ENCODE assay signal across 27 cellular contexts in the genomic region with DNA sequence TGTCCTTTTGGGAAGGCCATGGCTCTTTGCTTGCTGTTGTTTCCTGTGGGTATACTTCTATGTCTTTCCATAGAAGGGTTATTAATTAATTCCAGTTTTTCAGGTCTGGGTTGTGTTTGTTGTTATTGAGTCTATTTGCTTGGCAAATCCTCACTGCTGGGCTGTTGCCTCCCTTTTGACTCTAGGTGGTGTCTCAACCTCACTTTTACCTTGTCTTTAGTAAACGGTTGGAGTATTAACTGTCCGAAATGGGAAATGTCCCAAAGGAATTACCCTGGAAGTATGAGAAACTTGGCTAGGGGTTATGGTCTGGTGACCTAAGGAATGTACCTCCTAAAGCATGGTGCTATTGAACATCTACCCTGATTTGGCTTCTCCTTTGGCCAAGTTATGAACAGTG. TPM values are rescaled to one million over a fixed set of nuclear protein-coding genes. Genes with fewer than 3 reads are reported as not detected.
DNase-seq lines count a peak whose midpoint lies in the region; ATAC-seq and TF ChIP-seq lines count a peak whose summit lies in the region.
"Had no signal": no experiment of that assay in that cellular context is flagged by ENCODE, and none has a peak within 500 bp of the region (broad histone marks: within the 10 kb centered on the region; RNA-seq: fewer than 3 reads in every experiment).

No MANE protein-coding gene starts in this region.

- TF ChIP-seq POLR2A in HCT116 (IDR thresholded peaks at IDR 0.05; ENCODE audit: borderline replicate concordance, extremely low read depth, insufficient read depth, insufficient read length), result no peak

- no peaks in the 10 kb centered on the region for H3K4me1 Mint-ChIP-seq in neural progenitor cell
- H3K4me1 Mint-ChIP-seq: activated CD8-positive, alpha-beta memory T cell treated with anti-CD3 and anti-CD28 coated beads, Interleukin-2, amount 10 ng/mL, durations not matched to agents 7 days and 5 days; activated naive CD8-positive, alpha-beta T cell treated with anti-CD3 and anti-CD28 coated beads, Interleukin-2, amount 50 U/mL, for 24 hours had no signal

- intact Hi-C loops in HCT116 (cut with micrococcal nuclease), result loop anchor here (10.0 kb wide), 1 partner anchor 617 kb away; no protein-coding TSS in a partner anchor
- intact Hi-C loops in Panc1 (cut with micrococcal nuclease; ENCODE audit: unreplicated experiment), result no loop called here

- H3K27me3 Mint-ChIP-seq in neural progenitor cell (ENCODE audit: insufficient read depth, low read depth), result no peaks in the 10 kb centered on the region
- H3K27me3 Mint-ChIP-seq: activated CD8-positive, alpha-beta memory T cell treated with anti-CD3 and anti-CD28 coated beads, Interleukin-2, amount 10 ng/mL, durations not matched to agents 7 days and 5 days; activated naive CD8-positive, alpha-beta T cell treated with anti-CD3 and anti-CD28 coated beads, Interleukin-2, amount 50 U/mL, for 24 hours; naive B cell; stimulated activated naive CD8-positive, alpha-beta T cell treated with anti-CD3 and anti-CD28 coated beads, Interleukin-15, Interleukin-2, amounts not matched to agents 100 ng/mL and 50 ng/mL, for 24 hours had no signal

- H3K4me2 ChIP-seq in HCT116 (ENCODE audit: low read length), result no peak overlapping the region
- no peak overlapping the region for H3K4me2 ChIP-seq in neural progenitor cell

- BruUV-seq in HCT116 (replicated peaks; lab: Mats Ljungman, UMichigan) (no TSS peak), Panc1 (replicated peaks; lab: Mats Ljungman, UMichigan) (no TSS peak)

- no peaks in the 10 kb centered on the region for H3K4me1 ChIP-seq in HCT116 (ENCODE audit: control insufficient read depth in 1 of 2, insufficient read depth in 2 of 2, low read length in 2 of 2)
- H3K4me1 ChIP-seq in Panc1 (ENCODE audit: control insufficient read depth, insufficient read depth, low read length), result no peaks in the 10 kb centered on the region
- H3K4me1 ChIP-seq in neural progenitor cell, result no peaks in the 10 kb centered on the region
- H3K4me1 ChIP-seq: pancreas, transverse colon had no signal

- H4K20me1 ChIP-seq in HCT116 (ENCODE audit: insufficient read depth), result no peaks in the 10 kb centered on the region
- no peaks in the 10 kb centered on the region for H4K20me1 ChIP-seq in neural progenitor cell (ENCODE audit: low read depth)

- no peaks in the 10 kb centered on the region for H3F3A ChIP-seq in neural progenitor cell (ENCODE audit: low read depth)

- RAD21 ChIA-PET in HCT116 (lab: Charles Lee; ENCODE audit: low non-redundant PET in 1 of 2, low total read pairs in 2 of 2, uncharacterized antibody in 2 of 2, unreplicated experiment in 2 of 2), result no interaction called here

- no peak overlapping the region for H3K27ac Mint-ChIP-seq in neural progenitor cell
- H3K27ac Mint-ChIP-seq: activated CD8-positive, alpha-beta memory T cell treated with anti-CD3 and anti-CD28 coated beads, Interleukin-2, amount 10 ng/mL, durations not matched to agents 7 days and 5 days; activated naive CD8-positive, alpha-beta T cell treated with anti-CD3 and anti-CD28 coated beads, Interleukin-2, amount 50 U/mL, for 24 hours; activated T-helper 2 cell treated with anti-CD3 and anti-CD28 coated beads, Interferon-gamma antibody, Interleukin-2, Interleukin-4, amounts not matched to agents 10 μg/mL and 5 μg/mL and 100 μg/mL, durations not matched to agents 14 hours and 24 hours and 36 hours; naive B cell; stimulated activated naive CD8-positive, alpha-beta T cell treated with anti-CD3 and anti-CD28 coated beads, Interleukin-15, Interleukin-2, amounts not matched to agents 100 ng/mL and 50 ng/mL, for 24 hours had no signal

- H3K36me3 Mint-ChIP-seq in neural progenitor cell, result peaks cover 3% of the 10 kb centered on the region

- H3K27me3 ChIP-seq in HCT116 (ENCODE audit: insufficient read depth, low read length), result no peaks in the 10 kb centered on the region
- no peaks in the 10 kb centered on the region for H3K27me3 ChIP-seq in Panc1 (ENCODE audit: control insufficient read depth, insufficient read depth, low read length)
- H3K27me3 ChIP-seq in neural progenitor cell, result no peaks in the 10 kb centered on the region
- H3K27me3 ChIP-seq: cardiac muscle cell, dorsolateral prefrontal cortex, pancreas, transverse colon had no signal

- H3K36me3 ChIP-seq in HCT116 (ENCODE audit: control insufficient read depth in 1 of 2, insufficient read depth in 2 of 2, low read length in 2 of 2) (no peaks in the 10 kb centered on the region), Panc1 (ENCODE audit: control insufficient read depth, insufficient read depth, low read length) (no peaks in the 10 kb centered on the region), neural progenitor cell (no peaks in the 10 kb centered on the region)
- H3K36me3 ChIP-seq: cardiac muscle cell, pancreas, transverse colon had no signal

- TF ChIP-seq CTCF in HCT116 (IDR thresholded peaks at IDR 0.05 in 2 of 3, conservative IDR thresholded peaks at IDR 0.05 in 1 of 3; ENCODE audit: borderline replicate concordance in 1 of 3, insufficient read depth in 1 of 3, low read depth in 2 of 3, low read length in 2 of 3) (0 out of 6 replicates have a peak, but pooled peaks of 2 of the 3 experiments have one; percentile 5 to 10), Panc1 (IDR thresholded peaks at IDR 0.05) (peak; percentile 8; the same call in 1 of the 2 replicates), fibroblast of the aortic adventitia (IDR thresholded peaks at IDR 0.05; ENCODE audit: insufficient read depth, low read length) (no peak), neural progenitor cell (IDR thresholded peaks at IDR 0.05) (peak; percentile 18)

- no peak overlapping the region for H3K4me3 Mint-ChIP-seq in neural progenitor cell
- H3K4me3 Mint-ChIP-seq: activated CD8-positive, alpha-beta memory T cell treated with anti-CD3 and anti-CD28 coated beads, Interleukin-2, amount 10 ng/mL, durations not matched to agents 7 days and 5 days; activated naive CD8-positive, alpha-beta T cell treated with anti-CD3 and anti-CD28 coated beads, Interleukin-2, amount 50 U/mL, for 24 hours; naive B cell; stimulated activated naive CD8-positive, alpha-beta T cell treated with anti-CD3 and anti-CD28 coated beads, Interleukin-15, Interleukin-2, amounts not matched to agents 100 ng/mL and 50 ng/mL, for 24 hours had no signal

- CTCF ChIA-PET in HCT116 (lab: Charles Lee) (no interaction called here), Panc1 (lab: Charles Lee) (no interaction called here)

- no peak overlapping the region for H2AFZ ChIP-seq in HCT116 (ENCODE audit: low read depth, low read length, poor library complexity, severe bottlenecking)
- no peak overlapping the region for H2AFZ ChIP-seq in neural progenitor cell (replicated peaks)

- H3K79me2 ChIP-seq in HCT116 (ENCODE audit: insufficient read depth, low read length) (no peaks in the 10 kb centered on the region), neural progenitor cell (ENCODE audit: low read depth) (no peaks in the 10 kb centered on the region)

- H3K4me3 ChIP-seq in HCT116 (replicated peaks in 1 of 2; ENCODE audit: low read depth in 1 of 2, low read length in 2 of 2), result no peak overlapping the region
- no peak overlapping the region for H3K4me3 ChIP-seq in Panc1 (ENCODE audit: low read depth in 2 of 2, low read length in 2 of 2)
- no peak overlapping the region for H3K4me3 ChIP-seq in fibroblast of the aortic adventitia (ENCODE audit: low read depth, low read length)
- no peak overlapping the region for H3K4me3 ChIP-seq in neural progenitor cell
- H3K4me3 ChIP-seq: cardiac muscle cell, dorsolateral prefrontal cortex, pancreas, transverse colon had no signal

- ATAC-seq in HCT116, result no peak
- no peak for ATAC-seq in Panc1
- ATAC-seq: activated CD8-positive, alpha-beta memory T cell treated with anti-CD3 and anti-CD28 coated beads, Interleukin-2, amount 10 ng/mL, durations not matched to agents 7 days and 5 days; activated naive CD8-positive, alpha-beta T cell treated with anti-CD3 and anti-CD28 coated beads, Interleukin-2, amount 50 U/mL, for 24 hours; SK-N-SH treated with all-trans-retinoic acid at 6 μM for 48 hours had no signal

- H3K27ac ChIP-seq in HCT116 (ENCODE audit: low read depth, low read length) (no peak overlapping the region), Panc1 (ENCODE audit: low read length) (no peak overlapping the region), neural progenitor cell (no peak overlapping the region)
- H3K27ac ChIP-seq: cardiac muscle cell, dorsolateral prefrontal cortex, pancreas, transverse colon had no signal

- POLR2A ChIA-PET in HCT116 (lab: Charles Lee), result no interaction called here
- POLR2A ChIA-PET in Panc1 (lab: Charles Lee), result no interaction called here

- no peaks in the 10 kb centered on the region for H3K9me2 ChIP-seq in HCT116 (ENCODE audit: insufficient read depth)

- no peaks in the 10 kb centered on the region for H3K9me3 Mint-ChIP-seq in neural progenitor cell

- in situ Hi-C loops in Panc1 (cut with HindIII; ENCODE audit: low pct_unique_long_range_greater_than_20kb, low sequenced_read_pairs), result no loop called here

- DNase-seq in HCT116 (ENCODE audit: low read depth, low spot score) (no peak), Panc1 (ENCODE audit: low read depth, low spot score) (no peak), fibroblast of the aortic adventitia (ENCODE audit: low read depth) (peak; percentile 3), neural progenitor cell (ENCODE audit: low spot score) (no peak), NAMALWA (ENCODE audit: low spot score) (no peak), dedifferentiated amniotic fluid mesenchymal stem cell (ENCODE audit: extremely low spot score) (no peak)
- no peak for DNase-seq in activated CD4-positive, alpha-beta T cell treated with anti-CD3 and anti-CD28 coated beads for 48 hours
- DNase-seq: activated CD4-positive, alpha-beta T cell treated with anti-CD3 and anti-CD28 coated beads for 1 hour; activated CD8-positive, alpha-beta memory T cell treated with anti-CD3 and anti-CD28 coated beads, Interleukin-2, amount 10 ng/mL, durations not matched to agents 7 days and 5 days; activated naive CD8-positive, alpha-beta T cell treated with anti-CD3 and anti-CD28 coated beads, Interleukin-2, amount 50 U/mL, for 24 hours; dorsolateral prefrontal cortex; erythroblast; GDM1; H7; naive B cell; NCI-H1417 treated with DMSO at 0.1 percent for 48 hours; NCI-H82; pancreas; stimulated activated CD4-positive, alpha-beta T cell treated with anti-CD3 and anti-CD28 coated beads, Interleukin-2, amount 100 ng/mL, for 48 hours; transverse colon had no signal

- no peaks in the 10 kb centered on the region for H3K9me3 ChIP-seq in HCT116 (ENCODE audit: control insufficient read depth in 1 of 2, insufficient read depth in 1 of 2, low read depth in 1 of 2, low read length in 2 of 2)
- no peaks in the 10 kb centered on the region for H3K9me3 ChIP-seq in Panc1 (ENCODE audit: control insufficient read depth, insufficient read depth, low read depth, low read length)
- H3K9me3 ChIP-seq in neural progenitor cell (ENCODE audit: low read depth), result no peaks in the 10 kb centered on the region
- H3K9me3 ChIP-seq: pancreas had no signal

- TF ChIP-seq RAD21 in HCT116 (IDR thresholded peaks at IDR 0.05; ENCODE audit: low read depth), result peak; percentile 32; the same call in 1 of the 2 replicates

- H3K9ac ChIP-seq in HCT116 (ENCODE audit: low read length), result no peak overlapping the region
- H3K9ac ChIP-seq in neural progenitor cell, result no peak overlapping the region

RNA-seq across cellular contexts. Expression of gene PRH1, which starts 16.7 kb away (rescaled TPM):
- total RNA-seq in HCT116 (2021; ENCODE audit: unreplicated experiment) (5.9 TPM), Panc1 (2021; ENCODE audit: unreplicated experiment) (10.5 TPM), fibroblast of the aortic adventitia (ENCODE audit: low replicate concordance) (22.4 and 24.4 TPM in 2 replicates), neural progenitor cell (ENCODE audit: low replicate concordance) (24.1 and 30.3 TPM in 2 replicates)
- polyA plus RNA-seq in HCT116 (2012), result 1.7 and 2.8 TPM in 2 replicates
- polyA plus RNA-seq in Panc1 (2012; ENCODE audit: insufficient read length), result 5.6 TPM

RNA-seq across cellular contexts. Expression of gene PRR4, which starts 18.1 kb away (rescaled TPM):
- 2.2 TPM for total RNA-seq in HCT116 (2021; ENCODE audit: unreplicated experiment)
- polyA plus RNA-seq in HCT116 (2012), result 3.5 and 4.1 TPM in 2 replicates
- 1.1 TPM for total RNA-seq in Panc1 (2021; ENCODE audit: unreplicated experiment)
- 0.90 TPM for polyA plus RNA-seq in Panc1 (2012; ENCODE audit: insufficient read length)
- 3.4 and 7.1 TPM in 2 replicates for total RNA-seq in fibroblast of the aortic adventitia (ENCODE audit: low replicate concordance)
- total RNA-seq in neural progenitor cell (ENCODE audit: low replicate concordance), result 0.69 and 2.6 TPM in 2 replicates
- total RNA-seq: M059J had no signal

RNA-seq across cellular contexts. Expression of gene TAS2R10, which starts 41.2 kb away (rescaled TPM):
- total RNA-seq in HCT116 (2021; ENCODE audit: unreplicated experiment) (0.81 TPM), Panc1 (2021; ENCODE audit: unreplicated experiment) (0.23 TPM), fibroblast of the aortic adventitia (ENCODE audit: low replicate concordance) (2.3 TPM in 1 of 2 replicates, not detected in the other), neural progenitor cell (ENCODE audit: low replicate concordance) (0.87 and 1.4 TPM in 2 replicates)
- polyA plus RNA-seq in HCT116 (2012), result 0.25 TPM in 1 of 2 replicates, not detected in the other
- polyA plus RNA-seq in Panc1 (2012; ENCODE audit: insufficient read length), result not detected
- total RNA-seq: activated T-helper 2 cell treated with anti-CD3 and anti-CD28 coated beads, Interferon-gamma antibody, Interleukin-2, Interleukin-4, amounts not matched to agents 10 μg/mL and 5 μg/mL and 100 μg/mL, durations not matched to agents 14 hours and 24 hours and 36 hours; M059J had no signal

RNA-seq across cellular contexts. Expression of gene TAS2R13, which starts 42.0 kb away (rescaled TPM):
- total RNA-seq in HCT116 (2021; ENCODE audit: unreplicated experiment) (0.91 TPM), Panc1 (2021; ENCODE audit: unreplicated experiment) (0.39 TPM), fibroblast of the aortic adventitia (ENCODE audit: low replicate concordance) (2.8 and 7.4 TPM in 2 replicates), neural progenitor cell (ENCODE audit: low replicate concordance) (2.0 and 2.4 TPM in 2 replicates)
- polyA plus RNA-seq in HCT116 (2012), result 0.05 TPM in 1 of 2 replicates, not detected in the other
- polyA plus RNA-seq in Panc1 (2012; ENCODE audit: insufficient read length), result not detected
- total RNA-seq: M059J had no signal
- polyA plus RNA-seq: BJ, cardiac muscle cell, pancreas had no signal

RNA-seq across cellular contexts. Expression of gene TAS2R9, which starts 57.4 kb away (rescaled TPM):
- total RNA-seq in HCT116 (2021; ENCODE audit: unreplicated experiment) (not detected), Panc1 (2021; ENCODE audit: unreplicated experiment) (not detected), fibroblast of the aortic adventitia (ENCODE audit: low replicate concordance) (0.09 TPM in 1 of 2 replicates, not detected in the other), neural progenitor cell (ENCODE audit: low replicate concordance) (not detected in 2 replicates)
- polyA plus RNA-seq in HCT116 (2012), result not detected in 2 replicates
- polyA plus RNA-seq in Panc1 (2012; ENCODE audit: insufficient read length), result not detected
- total RNA-seq: activated CD8-positive, alpha-beta memory T cell treated with anti-CD3 and anti-CD28 coated beads, Interleukin-2, amount 10 ng/mL, durations not matched to agents 7 days and 5 days; activated T-helper 2 cell treated with anti-CD3 and anti-CD28 coated beads, Interferon-gamma antibody, Interleukin-2, Interleukin-4, amounts not matched to agents 10 μg/mL and 5 μg/mL and 100 μg/mL, durations not matched to agents 14 hours and 24 hours and 36 hours; H7; lung microvascular endothelial cell; M059J; pancreas; transverse colon had no signal
- polyA plus RNA-seq: BJ, cardiac muscle cell, pancreas had no signal
